Comparison of ENCODE assay signal across 23 cellular contexts in genomic region chr20:12597491-12597890, GRCh38.
"Had no signal": no experiment of that assay in that cellular context is flagged by ENCODE, and none has a peak within 500 bp of the region (broad histone marks: within the 10 kb centered on the region; RNA-seq: fewer than 3 reads in every experiment).

No MANE protein-coding gene starts in this region.

- H3K4me3 ChIP-seq: colonic mucosa, lung, ovary, right atrium auricular region, sigmoid colon, skin epidermis, stomach, thoracic aorta, transverse colon had no signal

- H3K4me1 ChIP-seq: colonic mucosa, right atrium auricular region, stomach had no signal

- H3K27ac ChIP-seq: colonic mucosa, ovary, right atrium auricular region, sigmoid colon, skin epidermis, stomach, thoracic aorta, transverse colon had no signal

- H3K27me3 ChIP-seq: colonic mucosa, ovary, right atrium auricular region, sigmoid colon, stomach, transverse colon had no signal

- H3K9me3 ChIP-seq: colonic mucosa, ovary, right atrium auricular region, sigmoid colon, stomach, thoracic aorta, transverse colon had no signal

- DNase-seq: colonic mucosa; dermis blood vessel endothelial cell; erythroblast; foreskin melanocyte; head of caudate nucleus; hippocampal formation; left colon; left ventricle myocardium superior; mesenchymal stem cell; naive thymus-derived CD4-positive, alpha-beta T cell; nephron progenitor cell; nucleus accumbens; ovary; sigmoid colon; stimulated activated CD4-positive, alpha-beta T cell treated with anti-CD3 and anti-CD28 coated beads, Interleukin-12 subunit alpha, Interleukin-12 subunit beta, amount 100 ng/mL, for 4 hours; stimulated activated naive CD4-positive, alpha-beta T cell; stomach; substantia nigra; transverse colon had no signal

- H3K36me3 ChIP-seq: colonic mucosa, ovary, right atrium auricular region, sigmoid colon, stomach, thoracic aorta, transverse colon had no signal
